Comparison of ENCODE assay signal across 9 cellular contexts in the genomic region with DNA sequence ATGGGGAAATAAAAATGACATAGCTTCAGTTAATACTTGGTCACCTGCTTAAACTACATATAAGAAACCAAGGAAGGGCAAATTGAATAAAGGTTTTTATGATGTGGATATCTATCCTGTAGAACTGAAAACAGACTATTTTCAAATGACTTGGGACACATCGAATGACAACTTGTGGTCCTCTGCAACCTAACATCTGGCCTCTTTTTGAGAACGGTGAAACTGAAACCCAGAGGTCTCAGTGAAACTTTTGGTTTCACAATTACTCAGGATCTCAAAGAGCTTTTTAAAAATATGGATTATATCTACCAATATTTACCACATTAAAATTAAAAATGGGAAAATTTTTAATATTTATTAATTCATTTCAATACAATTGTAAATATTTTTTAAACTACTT.
DNase-seq lines count a peak whose midpoint lies in the region; ATAC-seq and TF ChIP-seq lines count a peak whose summit lies in the region.
"Had no signal": no experiment of that assay in that cellular context is flagged by ENCODE, and none has a peak within 500 bp of the region (broad histone marks: within the 10 kb centered on the region; RNA-seq: fewer than 3 reads in every experiment).

No MANE protein-coding gene starts in this region.

- H3K9me3 ChIP-seq in right atrium auricular region (no peaks in the 10 kb centered on the region), left ventricle myocardium inferior (replicated peaks) (no peaks in the 10 kb centered on the region)

- H3K36me3 ChIP-seq in right atrium auricular region, result no peaks in the 10 kb centered on the region
- no peaks in the 10 kb centered on the region for H3K36me3 ChIP-seq in left ventricle myocardium inferior

- H3K4me3 ChIP-seq in GM12865 (ENCODE audit: low read depth, low read length), result peak overlapping the region; percentile 24; the same call in 1 of the 2 replicates
- no peak overlapping the region for H3K4me3 ChIP-seq in right atrium auricular region
- H3K4me3 ChIP-seq in left ventricle myocardium inferior, result no peak overlapping the region

- no peak for TF ChIP-seq CTCF in GM12865 (IDR thresholded peaks at IDR 0.05; ENCODE audit: insufficient read depth, low read depth, low read length, missing control alignments)
- no peak for TF ChIP-seq CTCF in right atrium auricular region (IDR thresholded peaks at IDR 0.05)
- TF ChIP-seq CTCF in left ventricle myocardium inferior (IDR thresholded peaks at IDR 0.05; ENCODE audit: borderline replicate concordance), result no peak

- DNase-seq in GM12865 (ENCODE audit: low read depth), result peak; percentile 90
- peak; percentile 65 to 73 for DNase-seq in erythroblast (lab: John Stamatoyannopoulos, UW)
- DNase-seq in right atrium auricular region (ENCODE audit: low spot score), result no peak
- DNase-seq in NCI-H2227 (lab: John Stamatoyannopoulos, UW; ENCODE audit: unreplicated experiment), result no peak
- no peak for DNase-seq in SKM-1 (lab: John Stamatoyannopoulos, UW; ENCODE audit: unreplicated experiment)
- no peak for DNase-seq in left ventricle myocardium inferior
- DNase-seq: activated effector memory CD4-positive, alpha-beta T cell treated with anti-CD3 and anti-CD28 coated beads, Interleukin-2, amount 50 U/mL, for 16 hours had no signal

- peak; percentile 66 for ATAC-seq in GM21360 (IDR thresholded peaks at IDR 0.05; ENCODE audit: unreplicated experiment)
- ATAC-seq in HG03521 (IDR thresholded peaks at IDR 0.05; ENCODE audit: unreplicated experiment), result peak; percentile 85

- H3K27ac ChIP-seq in right atrium auricular region (no peak overlapping the region), left ventricle myocardium inferior (replicated peaks) (no peak overlapping the region)

- intact Hi-C loops in left ventricle myocardium inferior (cut with micrococcal nuclease), result no loop called here

- TF ChIP-seq POLR2A in erythroblast (IDR thresholded peaks at IDR 0.05; ENCODE audit: low read length), result no peak

- H3K27me3 ChIP-seq in right atrium auricular region (no peaks in the 10 kb centered on the region), left ventricle myocardium inferior (ENCODE audit: low read depth) (no peaks in the 10 kb centered on the region)

- H3K4me1 ChIP-seq in right atrium auricular region, result peaks cover 0 to 6% of the 10 kb centered on the region in 2 donors
- H3K4me1 ChIP-seq in left ventricle myocardium inferior, result peaks cover 64% of the 10 kb centered on the region

Comparison
In these comparisons a context has a peak if more than half of its experiments do, and no peak if none do; other contexts are left out.
1. DNase-seq: peak in GM12865 (single experiment) and erythroblast (2 of 2); none in right atrium auricular region (single experiment), NCI-H2227 (single experiment), SKM-1 (single experiment) and left ventricle myocardium inferior (single experiment).